8 cellular contexts compared by ENCODE assay signal in the genomic region with DNA sequence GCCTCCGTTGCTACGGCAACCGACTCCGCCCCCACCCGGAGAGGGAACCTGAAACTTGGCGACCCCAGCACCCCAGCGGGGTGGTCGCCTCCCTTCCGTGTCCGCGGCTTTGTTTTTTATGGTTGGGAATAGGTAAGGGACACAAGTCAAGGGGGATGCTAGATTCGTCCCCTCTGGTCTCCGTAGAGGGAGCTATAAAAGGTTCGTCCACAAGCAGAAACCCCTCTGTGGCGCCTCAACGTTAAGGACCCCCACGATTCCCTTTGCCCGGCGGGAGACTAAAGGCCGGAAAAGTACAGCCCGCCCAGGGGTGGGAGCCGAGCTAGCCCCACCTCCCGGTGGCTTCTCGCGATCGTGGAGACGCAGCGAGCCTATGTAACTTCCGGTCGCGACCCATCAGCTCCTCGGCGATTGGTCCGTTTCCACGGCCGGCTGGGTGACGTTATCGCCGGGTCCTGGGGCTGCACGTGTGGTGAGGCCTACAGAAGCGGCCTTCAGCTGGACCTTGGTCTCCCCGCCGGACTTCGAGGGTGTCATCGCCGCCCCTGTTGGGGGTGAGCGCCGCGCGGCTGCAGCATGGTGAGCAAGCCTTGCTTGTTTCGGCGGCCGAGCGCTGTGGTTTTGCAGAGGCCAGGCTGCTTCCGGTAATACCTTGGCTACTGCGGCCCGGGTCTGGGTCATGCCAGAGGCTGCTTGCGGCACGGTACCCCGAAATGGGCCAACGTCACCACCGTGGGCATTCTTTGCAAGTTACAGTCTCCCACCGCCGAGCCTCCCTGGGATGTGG. TPM values are rescaled to one million over a fixed set of nuclear protein-coding genes. Genes with fewer than 3 reads are reported as not detected.
A peak's percentile ranks its signal among the peaks of the same experiment; 100 is the strongest.
DNase-seq lines count a peak whose midpoint lies in the region; ATAC-seq, FAIRE-seq and TF ChIP-seq lines count a peak whose summit lies in the region.

A gene with protein sequence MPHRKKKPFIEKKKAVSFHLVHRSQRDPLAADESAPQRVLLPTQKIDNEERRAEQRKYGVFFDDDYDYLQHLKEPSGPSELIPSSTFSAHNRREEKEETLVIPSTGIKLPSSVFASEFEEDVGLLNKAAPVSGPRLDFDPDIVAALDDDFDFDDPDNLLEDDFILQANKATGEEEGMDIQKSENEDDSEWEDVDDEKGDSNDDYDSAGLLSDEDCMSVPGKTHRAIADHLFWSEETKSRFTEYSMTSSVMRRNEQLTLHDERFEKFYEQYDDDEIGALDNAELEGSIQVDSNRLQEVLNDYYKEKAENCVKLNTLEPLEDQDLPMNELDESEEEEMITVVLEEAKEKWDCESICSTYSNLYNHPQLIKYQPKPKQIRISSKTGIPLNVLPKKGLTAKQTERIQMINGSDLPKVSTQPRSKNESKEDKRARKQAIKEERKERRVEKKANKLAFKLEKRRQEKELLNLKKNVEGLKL (plus strand): TSS at position 437 of the 787 bp plus-strand sequence. CDS start 140 bp downstream, at position 577.

- H3K9me3 Mint-ChIP-seq in Calu3 (ENCODE audit: low read depth, unreplicated experiment) = no peaks in the 10 kb centered on the region

- DNase-seq in Calu3 = peak; percentile 92
- peak; percentile 94 for DNase-seq in activated CD8-positive, alpha-beta memory T cell treated with anti-CD3 and anti-CD28 coated beads, Interleukin-2, amount 50 U/mL, for 4 hours
- DNase-seq in stimulated activated CD8-positive, alpha-beta memory T cell treated with anti-CD3 and anti-CD28 coated beads, Interleukin-15, amount 100 ng/mL, for 4 hours (ENCODE audit: low read depth in 2 of 2) = peak; percentile 84 to 88

- H3K4me1 ChIP-seq in HUES64 (ENCODE audit: insufficient read depth, low read length) (peaks cover 5% of the 10 kb centered on the region; the same call in 1 of the 2 replicates), OCI-LY1 (ENCODE audit: insufficient read depth, low read length, severe bottlenecking) (peaks cover 17% of the 10 kb centered on the region), mesodermal cell (ENCODE audit: control insufficient read depth, insufficient read depth, low read length, poor library complexity, severe bottlenecking) (no peaks in the 10 kb centered on the region)

- CTCF ChIA-PET in Calu3 (lab: Charles Lee) = interaction anchor here (0.5 to 1.8 kb wide), 2 partner anchors 86 to 268 kb away, joined by 3 to 8 read pairs; no protein-coding TSS in a partner anchor

- H3K27ac Mint-ChIP-seq in Calu3 (ENCODE audit: unreplicated experiment) = peak within 1 kb of the TSS; percentile 66

- ATAC-seq in GM21447 (IDR thresholded peaks at IDR 0.05; ENCODE audit: unreplicated experiment) = peak; percentile 99

- H3K4me2 ChIP-seq in OCI-LY1 (ENCODE audit: low read length) = peak within 1 kb of the TSS; percentile 80

- H3K4me3 ChIP-seq in HUES64 (ENCODE audit: low read length) = peak within 1 kb of the TSS; percentile 93
- H3K4me3 ChIP-seq in OCI-LY1 (ENCODE audit: low read depth, low read length, poor library complexity, severe bottlenecking) = peak within 1 kb of the TSS; percentile 91
- peak within 1 kb of the TSS; percentile 89 for H3K4me3 ChIP-seq in mesodermal cell (ENCODE audit: extremely low read depth, insufficient read depth, low read length, poor library complexity, severe bottlenecking)

- H3K9me3 ChIP-seq in HUES64 (ENCODE audit: insufficient read depth, low read depth, low read length) (no peaks in the 10 kb centered on the region), OCI-LY1 (ENCODE audit: low read length) (no peaks in the 10 kb centered on the region), mesodermal cell (ENCODE audit: control insufficient read depth, low read length) (no peaks in the 10 kb centered on the region)

- peak within 1 kb of the TSS; percentile 82 for H3K4me3 Mint-ChIP-seq in Calu3 (ENCODE audit: low read depth, unreplicated experiment)

- under 1% methylated on average over 64 of the region's 64 CpGs for WGBS in HUES64
- 0% methylated on average over 53 to 57 of the region's 64 CpGs for WGBS in mesodermal cell (ENCODE audit: insufficient coverage in 2 of 2), 2 experiments

- H3K9ac ChIP-seq in HUES64 (ENCODE audit: low read depth, low read length) = peak within 1 kb of the TSS; percentile 94
- H3K9ac ChIP-seq in OCI-LY1 (ENCODE audit: low read length) = peak within 1 kb of the TSS; percentile 91

- H3K27me3 ChIP-seq in HUES64 (ENCODE audit: insufficient read depth, low read length) = no peaks in the 10 kb centered on the region
- no peaks in the 10 kb centered on the region for H3K27me3 ChIP-seq in OCI-LY1 (ENCODE audit: insufficient read depth, low read length)

- H3K9me2 ChIP-seq in OCI-LY1 (ENCODE audit: low read depth, low read length) = no peaks in the 10 kb centered on the region

- peak within 1 kb of the TSS; percentile 91 for H3K27ac ChIP-seq in HUES64 (ENCODE audit: low read depth, low read length)
- peak within 1 kb of the TSS; percentile 46 for H3K27ac ChIP-seq in OCI-LY1 (ENCODE audit: low read depth, low read length, poor library complexity, severe bottlenecking)
- H3K27ac ChIP-seq in mesodermal cell (ENCODE audit: low read depth, low read length, severe bottlenecking) = peak within 1 kb of the TSS; percentile 94

- TF ChIP-seq CTCF in Calu3 (IDR thresholded peaks at IDR 0.05; ENCODE audit: unreplicated experiment) (no peak), OCI-LY1 (IDR thresholded peaks at IDR 0.05; ENCODE audit: low read length) (no peak)

- BruUV-seq in Calu3 (replicated peaks; lab: Mats Ljungman, UMichigan) = no TSS peak

- no peaks in the 10 kb centered on the region for H3K4me1 Mint-ChIP-seq in Calu3 (ENCODE audit: low read depth, unreplicated experiment)

- H3K79me2 ChIP-seq in OCI-LY1 (ENCODE audit: insufficient read depth, low read length) = peaks cover 17% of the 10 kb centered on the region

- H3K36me3 Mint-ChIP-seq in Calu3 (ENCODE audit: insufficient read depth, unreplicated experiment) = peaks cover 20% of the 10 kb centered on the region

- no peaks in the 10 kb centered on the region for H4K20me1 ChIP-seq in OCI-LY1 (ENCODE audit: insufficient read depth, low read length)

- FAIRE-seq in endometrium (lab: Jason Lieb, UNC) = peak; percentile 96

- H3K27me3 Mint-ChIP-seq in Calu3 (ENCODE audit: unreplicated experiment) = no peaks in the 10 kb centered on the region

- peak within 1 kb of the TSS; percentile 98 for H2AFZ ChIP-seq in OCI-LY1 (ENCODE audit: low read length)

- intact Hi-C loops in Calu3 (cut with micrococcal nuclease; ENCODE audit: unreplicated experiment) = loop anchor here (10.0 kb wide), 1 partner anchor 268 kb away; no protein-coding TSS in a partner anchor

- H3K36me3 ChIP-seq in HUES64 (ENCODE audit: insufficient read depth, low read length) (peaks cover 38% of the 10 kb centered on the region), OCI-LY1 (ENCODE audit: insufficient read depth, low read length) (peaks cover 35% of the 10 kb centered on the region), mesodermal cell (ENCODE audit: control insufficient read depth, insufficient read depth, low read length) (peaks cover 39% of the 10 kb centered on the region)

- no peaks in the 10 kb centered on the region for H3F3A ChIP-seq in OCI-LY1 (ENCODE audit: insufficient read depth, low read length)

RNA-seq across cellular contexts. Expression of the gene that starts here (rescaled TPM):
- 21.7 and 21.8 TPM in 2 replicates for total RNA-seq in Calu3 (2022)
- polyA plus RNA-seq in HUES64 (2013, experiment 1 of 2) = 45.6 TPM
- 45.1 TPM for polyA plus RNA-seq in HUES64 (2013, experiment 2 of 2)
- 18.4 TPM for polyA plus RNA-seq in mesodermal cell (2013, experiment 1 of 2)
- 21.9 TPM for polyA plus RNA-seq in mesodermal cell (2013, experiment 2 of 2)

Comparison
In these comparisons a context has a peak if more than half of its experiments do, and no peak if none do; other contexts are left out.
1. Peak in every context shown above with its lines: DNase-seq, ATAC-seq, H3K4me3 ChIP-seq and H3K27ac ChIP-seq.